ENCODE assay signal across 8 cellular contexts in genomic region chr11:13955971-13956421, GRCh38. TPM values are rescaled to one million over a fixed set of nuclear protein-coding genes. Genes with fewer than 3 reads are reported as not detected.
A peak's percentile ranks its signal among the peaks of the same experiment; 100 is the strongest.
DNase-seq lines count a peak whose midpoint lies in the region; ATAC-seq and TF ChIP-seq lines count a peak whose summit lies in the region.

No MANE protein-coding gene starts in this region.

- H3K4me1 Mint-ChIP-seq in CD4-positive, CD25-positive, alpha-beta regulatory T cell = peaks cover 0 to 4% (median 2%) of the 10 kb centered on the region in 4 donors

- no peak overlapping the region for H3K4me3 Mint-ChIP-seq in CD4-positive, CD25-positive, alpha-beta regulatory T cell

- DNase-seq in CD4-positive, CD25-positive, alpha-beta regulatory T cell = peak; percentile 33 to 69 (median 59)
- DNase-seq in NCI-H2196 treated with DMSO at 0.1 percent for 48 hours (lab: John Stamatoyannopoulos, UW; ENCODE audit: unreplicated experiment) = peak; percentile 30
- peak; percentile 46 to 49 for DNase-seq in activated CD4-positive, alpha-beta T cell treated with anti-CD3 and anti-CD28 coated beads, Interleukin-2, amount 50 U/mL, for 4 hours
- DNase-seq in epithelial cell of esophagus (ENCODE audit: low read depth) = peak; percentile 74
- peak; percentile 79 for DNase-seq in myocyte (ENCODE audit: low read depth)
- DNase-seq in suprapubic skin (ENCODE audit: low spot score in 2 of 2) = no peak

- peaks cover 0 to 1% (median 0%) of the 10 kb centered on the region in 7 donors for H3K9me3 Mint-ChIP-seq in CD4-positive, CD25-positive, alpha-beta regulatory T cell

- ATAC-seq in CD4-positive, CD25-positive, alpha-beta regulatory T cell (ENCODE audit: low read depth in 2 of 2) = peak; percentile 43 to 71
- peak; percentile 54 for ATAC-seq in GM21619 (IDR thresholded peaks at IDR 0.05; ENCODE audit: unreplicated experiment)
- ATAC-seq in HG03521 (IDR thresholded peaks at IDR 0.05; ENCODE audit: unreplicated experiment) = no peak

- peaks cover 38% of the 10 kb centered on the region for H3K27me3 Mint-ChIP-seq in CD4-positive, CD25-positive, alpha-beta regulatory T cell

- H3K27ac Mint-ChIP-seq in CD4-positive, CD25-positive, alpha-beta regulatory T cell = no peak overlapping the region

- TF ChIP-seq EP300 in suprapubic skin (IDR thresholded peaks at IDR 0.05) = no peak

- WGBS in suprapubic skin = 55% methylated on average over 4 of the region's 5 CpGs

- peaks cover 40% of the 10 kb centered on the region for H3K27me3 ChIP-seq in CD4-positive, CD25-positive, alpha-beta regulatory T cell (ENCODE audit: control insufficient read depth, insufficient read depth, low read length)
- peaks cover 22% of the 10 kb centered on the region for H3K27me3 ChIP-seq in suprapubic skin

- H3K36me3 ChIP-seq in CD4-positive, CD25-positive, alpha-beta regulatory T cell (ENCODE audit: control insufficient read depth, insufficient read depth, low read length) = no peaks in the 10 kb centered on the region
- no peaks in the 10 kb centered on the region for H3K36me3 ChIP-seq in suprapubic skin

- no peak for TF ChIP-seq POLR2A in suprapubic skin (IDR thresholded peaks at IDR 0.05)

- H3K9me3 ChIP-seq in CD4-positive, CD25-positive, alpha-beta regulatory T cell (ENCODE audit: control insufficient read depth in 2 of 2, low read length in 2 of 2) = no peaks in the 10 kb centered on the region
- no peaks in the 10 kb centered on the region for H3K9me3 ChIP-seq in suprapubic skin

- TF ChIP-seq CTCF in epithelial cell of esophagus (IDR thresholded peaks at IDR 0.05; ENCODE audit: insufficient read depth, low read depth, low read length, missing control alignments) = peak; percentile 94
- peak; percentile 80 for TF ChIP-seq CTCF in suprapubic skin (IDR thresholded peaks at IDR 0.05)

- no peak overlapping the region for H3K4me3 ChIP-seq in CD4-positive, CD25-positive, alpha-beta regulatory T cell (ENCODE audit: low read depth, low read length)
- H3K4me3 ChIP-seq in epithelial cell of esophagus (ENCODE audit: low read length) = no peak overlapping the region
- H3K4me3 ChIP-seq in suprapubic skin = no peak overlapping the region

- no peaks in the 10 kb centered on the region for H3K4me1 ChIP-seq in CD4-positive, CD25-positive, alpha-beta regulatory T cell (ENCODE audit: control insufficient read depth, insufficient read depth, low read length, poor library complexity, severe bottlenecking)
- no peaks in the 10 kb centered on the region for H3K4me1 ChIP-seq in suprapubic skin

- H3K27ac ChIP-seq in CD4-positive, CD25-positive, alpha-beta regulatory T cell (ENCODE audit: insufficient read depth, low read length, poor library complexity, severe bottlenecking) = no peak overlapping the region
- H3K27ac ChIP-seq in suprapubic skin = no peak overlapping the region

- no peaks in the 10 kb centered on the region for H3K36me3 Mint-ChIP-seq in CD4-positive, CD25-positive, alpha-beta regulatory T cell

RNA-seq across cellular contexts. Expression of gene SPON1, which starts 6.5 kb away (rescaled TPM):
- total RNA-seq in CD4-positive, CD25-positive, alpha-beta regulatory T cell = 0.79 TPM
- polyA plus RNA-seq in CD4-positive, CD25-positive, alpha-beta regulatory T cell = 1 to 10 TPM in 1 of 4 donors, under 1 TPM in 3; 0.45 to 1.2 (median 0.87) TPM
- 0.08 TPM in 1 of 2 replicates, not detected in the other for total RNA-seq in myocyte
- polyA plus RNA-seq in myocyte (2012) = 1.6 TPM
- total RNA-seq in suprapubic skin = 10 to 100 TPM in 3 of 4 donors, 1 to 10 TPM in 1; 8.0 to 16.1 (median 11.3) TPM

Comparison
In these comparisons a context has a peak if more than half of its experiments do, and no peak if none do; other contexts are left out.
1. DNase-seq: peak in CD4-positive, CD25-positive, alpha-beta regulatory T cell (3 of 3), NCI-H2196 treated with DMSO at 0.1 percent for 48 hours (single experiment), activated CD4-positive, alpha-beta T cell treated with anti-CD3 and anti-CD28 coated beads, Interleukin-2, amount 50 U/mL, for 4 hours (2 of 2), epithelial cell of esophagus (single experiment) and myocyte (single experiment); none in suprapubic skin (0 of 2).